8 cellular contexts compared by ENCODE assay signal in genomic region chr10:97731346-97732051, GRCh38. TPM values are rescaled to one million over a fixed set of nuclear protein-coding genes. Genes with fewer than 3 reads are reported as not detected.
DNase-seq lines count a peak whose midpoint lies in the region; ATAC-seq and TF ChIP-seq lines count a peak whose summit lies in the region.

No MANE protein-coding gene starts in this region.

- H3K4me3 Mint-ChIP-seq in MCF 10A (ENCODE audit: unreplicated experiment) = no peak overlapping the region

- no peaks in the 10 kb centered on the region for H3K9me3 Mint-ChIP-seq in MCF 10A (ENCODE audit: unreplicated experiment)

- H3K4me1 Mint-ChIP-seq in MCF 10A (ENCODE audit: insufficient read depth, unreplicated experiment) = peaks cover 15% of the 10 kb centered on the region

- CTCF ChIA-PET in MCF 10A (lab: Yijun Ruan, JAX) = interaction anchor here (0.5 to 15.8 kb wide), 22 partner anchors 8 to 1891 kb away, joined by 3 to 847 read pairs (median 6); partner anchors contain the start of genes AVPI1 and MARVELD1

- BruUV-seq in MCF 10A (replicated peaks; lab: Mats Ljungman, UMichigan) = no TSS peak

- TF ChIP-seq CTCF in MCF 10A (IDR thresholded peaks at IDR 0.05; ENCODE audit: unreplicated experiment) = peak; percentile 86

- no peak overlapping the region for H3K27ac Mint-ChIP-seq in MCF 10A (ENCODE audit: low read depth, unreplicated experiment)

- no peak for ATAC-seq in GM19467 (IDR thresholded peaks at IDR 0.05; ENCODE audit: unreplicated experiment)

- H3K36me3 Mint-ChIP-seq in MCF 10A (ENCODE audit: insufficient read depth, unreplicated experiment) = no peaks in the 10 kb centered on the region

- intact Hi-C loops in MCF 10A (cut with micrococcal nuclease) = loop anchor here (1.0 to 5.0 kb wide), 4 partner anchors 22 to 159 kb away; partner anchors contain the start of gene ANKRD2

- peak; percentile 86 for DNase-seq in DMS 273 (lab: John Stamatoyannopoulos, UW; ENCODE audit: unreplicated experiment)
- DNase-seq in DMS 273 treated with DMSO at 0.1 percent for 48 hours (lab: John Stamatoyannopoulos, UW) = no peak
- DNase-seq in NCI-H146 (lab: John Stamatoyannopoulos, UW) = peak; percentile 78
- peak in 4 of 5 experiments; percentile 26 to 43 (median 40) for DNase-seq in T-helper 2 cell
- peak; percentile 92 for DNase-seq in MCF 10A (ENCODE audit: unreplicated experiment)
- peak; percentile 75 for DNase-seq in islet precursor cell
- DNase-seq in stimulated activated CD4-positive, alpha-beta T cell treated with anti-CD3 and anti-CD28 coated beads, Interleukin-1b, Interleukin-23, amount 100 ng/mL, for 4 hours (ENCODE audit: low read depth in 2 of 2) = peak; percentile 34 to 54

- POLR2A ChIA-PET in MCF 10A (lab: Yijun Ruan, JAX) = interaction anchor here (0.9 to 15.6 kb wide), 4 partner anchors 17 to 52 kb away, joined by 3 to 539 read pairs (median 95); partner anchors contain the start of genes AVPI1 and MARVELD1

- no peaks in the 10 kb centered on the region for H3K27me3 Mint-ChIP-seq in MCF 10A (ENCODE audit: insufficient read depth, unreplicated experiment)

RNA-seq across cellular contexts. Expression of gene ZFYVE27, which starts 5.4 kb away (rescaled TPM):
- total RNA-seq in MCF 10A (2022) = 25.7 and 28.7 TPM in 2 replicates

RNA-seq across cellular contexts. Expression of gene MARVELD1, which starts 18.0 kb away (rescaled TPM):
- total RNA-seq in MCF 10A (2022) = 51.0 and 54.9 TPM in 2 replicates

RNA-seq across cellular contexts. Expression of gene SFRP5, which starts 40.3 kb away (rescaled TPM):
- total RNA-seq in MCF 10A (2022) = not detected in 2 replicates

RNA-seq across cellular contexts. Expression of gene AVPI1, which starts 44.5 kb away (rescaled TPM):
- total RNA-seq in MCF 10A (2022) = 276 and 305 TPM in 2 replicates
